In the genomic region with DNA sequence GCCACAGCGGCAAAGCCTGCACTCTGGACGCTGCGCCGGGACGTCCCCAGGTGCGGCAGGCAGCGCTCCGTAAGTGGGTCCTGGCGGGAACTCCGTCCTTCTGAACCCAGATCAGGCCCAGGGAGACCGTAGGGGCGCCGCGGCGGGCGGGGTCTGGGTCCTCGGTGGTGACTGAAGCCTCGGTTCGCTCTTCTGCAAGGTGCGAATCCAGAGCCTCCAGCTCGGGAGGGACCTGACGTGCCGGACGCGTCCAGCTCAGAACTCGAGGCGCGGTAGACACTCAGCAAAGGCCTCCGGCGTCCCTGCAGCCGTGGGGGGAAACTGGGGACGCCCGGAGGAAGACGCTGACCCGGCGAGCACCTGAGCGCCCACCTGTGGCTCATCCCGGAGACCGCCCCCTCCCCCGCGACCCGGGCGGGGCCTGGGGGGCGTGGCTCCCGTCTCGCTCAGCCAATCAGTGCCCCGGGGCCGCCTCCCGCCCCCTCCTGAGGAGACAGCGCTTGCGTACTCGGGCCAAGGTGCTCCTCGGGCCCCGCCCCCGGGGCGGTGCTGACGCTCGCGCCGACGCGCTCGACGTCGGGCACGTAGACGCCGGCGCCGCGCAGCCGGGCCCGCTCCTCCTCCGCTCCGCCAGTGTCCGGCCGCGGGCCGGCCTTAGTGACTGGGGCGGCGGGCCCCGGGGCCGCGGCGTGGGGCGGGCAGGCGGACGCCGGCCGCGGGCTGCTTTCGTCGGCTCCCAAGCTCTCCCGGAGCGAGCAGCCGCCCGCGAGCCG, we compare ENCODE assay signal across 1 cellular context.
TF ChIP-seq lines count a peak whose summit lies in the region.

PPFIA1 (plus strand) TSS at position 587 of the 773 bp plus-strand sequence. CDS start 1,483 bp downstream, outside the sequence.

TF ChIP-seq in GM12878, 131 proteins besides CTCF, POLR2A, EP300 and RAD21 (continued from another document):
- TF ChIP-seq ZNF687 (IDR thresholded peaks at IDR 0.05) (peak; percentile 66; the same call in 1 of the 2 replicates), NBN (IDR thresholded peaks at IDR 0.05) (0 out of 2 replicates have a peak, but pooled peaks have one; percentile 43), POLR2AphosphoS5 (IDR thresholded peaks at IDR 0.05; ENCODE audit: low read length) (peak; percentile 57; the same call in 1 of the 2 replicates), BCL11A (IDR thresholded peaks at IDR 0.05; ENCODE audit: low read depth, low read length) (no peak), POLR2AphosphoS2 (IDR thresholded peaks at IDR 0.05; ENCODE audit: low read depth, low read length) (peak; percentile 58; the same call in 1 of the 2 replicates), BACH1 (IDR thresholded peaks at IDR 0.05; ENCODE audit: borderline replicate concordance) (peak; percentile 79; the same call in 1 of the 2 replicates), CHD2 (IDR thresholded peaks at IDR 0.05; ENCODE audit: borderline replicate concordance, low read depth, low read length) (peak; percentile 61), MXI1 (IDR thresholded peaks at IDR 0.05; ENCODE audit: low read depth, low read length) (peak; percentile 23; the same call in 1 of the 2 replicates), DPF2 (IDR thresholded peaks at IDR 0.05) (0 out of 2 replicates have a peak, but pooled peaks have one; percentile 14), TAF1 (IDR thresholded peaks at IDR 0.05; ENCODE audit: borderline replicate concordance, low read depth, low read length) (peak; percentile 66; the same call in 1 of the 2 replicates), NR2C1 (IDR thresholded peaks at IDR 0.05) (0 out of 2 replicates have a peak, but pooled peaks have one; percentile 18), CREB1 (IDR thresholded peaks at IDR 0.05; ENCODE audit: low read depth) (peak; percentile 78; the same call in 1 of the 2 replicates), E4F1 (IDR thresholded peaks at IDR 0.05; ENCODE audit: borderline replicate concordance, partially characterized antibody) (peak; percentile 14), GATAD2B (conservative IDR thresholded peaks at IDR 0.05; ENCODE audit: low read depth) (peak; percentile 38)
- TF ChIP-seq, protein P1, sequence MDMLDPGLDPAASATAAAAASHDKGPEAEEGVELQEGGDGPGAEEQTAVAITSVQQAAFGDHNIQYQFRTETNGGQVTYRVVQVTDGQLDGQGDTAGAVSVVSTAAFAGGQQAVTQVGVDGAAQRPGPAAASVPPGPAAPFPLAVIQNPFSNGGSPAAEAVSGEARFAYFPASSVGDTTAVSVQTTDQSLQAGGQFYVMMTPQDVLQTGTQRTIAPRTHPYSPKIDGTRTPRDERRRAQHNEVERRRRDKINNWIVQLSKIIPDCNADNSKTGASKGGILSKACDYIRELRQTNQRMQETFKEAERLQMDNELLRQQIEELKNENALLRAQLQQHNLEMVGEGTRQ (IDR thresholded peaks at IDR 0.05; ENCODE audit: borderline replicate concordance, low read depth, low read length): no peak
